Comparison of ENCODE assay signal across 17 cellular contexts in the genomic region with DNA sequence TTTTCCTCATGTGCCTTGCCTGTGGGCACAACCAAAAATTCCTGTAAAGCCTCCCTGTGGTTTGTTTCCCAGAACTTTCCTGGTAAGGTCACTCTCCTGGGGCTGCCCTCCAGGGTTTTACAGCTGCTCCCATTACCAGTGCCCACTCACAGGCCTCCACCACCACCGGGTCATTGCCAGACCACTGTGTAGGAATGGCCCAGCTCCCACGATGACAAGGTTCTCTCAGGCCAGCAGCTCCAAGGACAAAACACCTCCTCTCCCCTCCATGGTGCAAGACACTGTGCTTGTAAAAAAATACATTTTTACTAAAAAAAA.
DNase-seq lines count a peak whose midpoint lies in the region; ATAC-seq and TF ChIP-seq lines count a peak whose summit lies in the region.
"Had no signal": no experiment of that assay in that cellular context is flagged by ENCODE, and none has a peak within 500 bp of the region (broad histone marks: within the 10 kb centered on the region; RNA-seq: fewer than 3 reads in every experiment).

No MANE protein-coding gene starts in this region.

- H3K79me2 ChIP-seq in PC-9 (ENCODE audit: low read depth) (no peaks in the 10 kb centered on the region), fibroblast of lung (ENCODE audit: control insufficient read depth, insufficient read depth, low read length) (peaks cover 7% of the 10 kb centered on the region), trophoblast cell (ENCODE audit: control insufficient read depth, insufficient read depth, low read length, poor library complexity) (peaks cover 1% of the 10 kb centered on the region)

- TF ChIP-seq CTCF in PC-9 (conservative IDR thresholded peaks at IDR 0.05), result no peak
- TF ChIP-seq CTCF in fibroblast of lung (conservative IDR thresholded peaks at IDR 0.05 in 1 of 2, IDR thresholded peaks at IDR 0.05 in 1 of 2; ENCODE audit: low read depth in 1 of 2, low read length in 2 of 2), result no peak

- H3K36me3 ChIP-seq in PC-9 (ENCODE audit: low read depth), result no peaks in the 10 kb centered on the region
- H3K36me3 ChIP-seq in fibroblast of lung (ENCODE audit: control insufficient read depth, insufficient read depth, low read length), result no peaks in the 10 kb centered on the region
- H3K36me3 ChIP-seq in trophoblast cell (ENCODE audit: control insufficient read depth in 1 of 2, insufficient read depth in 2 of 2, low read length in 2 of 2), result no peaks in the 10 kb centered on the region
- H3K36me3 ChIP-seq: heart right ventricle, tibial nerve had no signal

- no peak overlapping the region for H3K4ac ChIP-seq in trophoblast cell (ENCODE audit: low read depth, low read length)

- H3K27ac ChIP-seq in PC-9 (peak overlapping the region; percentile 81), fibroblast of lung (ENCODE audit: insufficient read depth, low read length) (peak overlapping the region; percentile 16), trophoblast cell (ENCODE audit: low read depth, low read length) (peak overlapping the region; percentile 48)

- H3K79me1 ChIP-seq in trophoblast cell (ENCODE audit: low read length), result peaks cover 11% of the 10 kb centered on the region

- H4K91ac ChIP-seq in trophoblast cell (ENCODE audit: low read depth, low read length), result no peak overlapping the region

- ATAC-seq in GM19324 (IDR thresholded peaks at IDR 0.05; ENCODE audit: low FRiP score, unreplicated experiment) (no peak), GM18867 (IDR thresholded peaks at IDR 0.05; ENCODE audit: unreplicated experiment) (no peak)
- ATAC-seq: GM23338, heart right ventricle, left ventricle myocardium superior had no signal

- H3K27me3 ChIP-seq in PC-9 (ENCODE audit: insufficient read depth, low read depth) (no peaks in the 10 kb centered on the region), fibroblast of lung (ENCODE audit: control insufficient read depth, insufficient read depth, low read length) (no peaks in the 10 kb centered on the region), trophoblast cell (ENCODE audit: insufficient read depth, low read length) (no peaks in the 10 kb centered on the region)
- H3K27me3 ChIP-seq: heart right ventricle, tibial nerve had no signal

- no peak overlapping the region for H2AFZ ChIP-seq in PC-9
- no peak overlapping the region for H2AFZ ChIP-seq in fibroblast of lung (ENCODE audit: low read length)
- H2AFZ ChIP-seq in trophoblast cell (ENCODE audit: insufficient read depth, low read length, poor library complexity), result no peak overlapping the region

- no peak overlapping the region for H2BK12ac ChIP-seq in trophoblast cell (ENCODE audit: low read length)

- peaks cover 41% of the 10 kb centered on the region for H3K4me1 ChIP-seq in PC-9 (replicated peaks; ENCODE audit: insufficient read depth)
- H3K4me1 ChIP-seq in fibroblast of lung (ENCODE audit: control insufficient read depth, extremely low read depth, insufficient read depth, low read length), result peaks cover 13% of the 10 kb centered on the region
- H3K4me1 ChIP-seq in trophoblast cell (ENCODE audit: control insufficient read depth in 1 of 2, insufficient read depth in 2 of 2, low read length in 2 of 2), result peaks cover 21 to 28% of the 10 kb centered on the region in 2 experiments

- H3K4me3 ChIP-seq in PC-9 (no peak overlapping the region), fibroblast of lung (replicated peaks in 1 of 4; ENCODE audit: control extremely low read depth in 1 of 4, insufficient read depth in 1 of 4, low read depth in 3 of 4, low read length in 4 of 4) (no peak overlapping the region), trophoblast cell (ENCODE audit: low read depth, low read length) (no peak overlapping the region)
- H3K4me3 ChIP-seq: GM23338, heart right ventricle, tibial nerve had no signal

- no CpG with 5 or more reads among the region's 2 CpGs for WGBS in trophoblast cell (ENCODE audit: extremely low coverage, insufficient coverage, insufficient read length)

- POLR2A ChIA-PET in PC-9 (lab: Charles Lee; ENCODE audit: unreplicated experiment), result interaction anchor here (0.7 kb wide), 1 partner anchor 52 kb away, joined by 3 read pairs; no protein-coding TSS in a partner anchor

- H4K12ac ChIP-seq in trophoblast cell (ENCODE audit: low read depth, low read length), result no peak overlapping the region

- peaks cover 28% of the 10 kb centered on the region for H3F3A ChIP-seq in PC-9 (ENCODE audit: insufficient read depth, low read depth)

- CTCF ChIA-PET in PC-9 (lab: Charles Lee), result no interaction called here

- H3K9me2 ChIP-seq in PC-9 (ENCODE audit: insufficient read depth), result no peaks in the 10 kb centered on the region

- no peak overlapping the region for H3K14ac ChIP-seq in trophoblast cell (ENCODE audit: low read length)

- H3K18ac ChIP-seq in trophoblast cell (ENCODE audit: low read length), result no peak overlapping the region

- no peak overlapping the region for H2AK5ac ChIP-seq in trophoblast cell (ENCODE audit: low read length)

- no peak overlapping the region for H3K23ac ChIP-seq in trophoblast cell (ENCODE audit: low read length)

- no peaks in the 10 kb centered on the region for H4K20me1 ChIP-seq in PC-9 (ENCODE audit: insufficient read depth)
- H4K20me1 ChIP-seq in fibroblast of lung (ENCODE audit: control insufficient read depth, extremely low read depth, insufficient read depth, low read length), result no peaks in the 10 kb centered on the region

- no peak overlapping the region for H2BK5ac ChIP-seq in trophoblast cell (ENCODE audit: low read depth, low read length, poor library complexity)

- no peak overlapping the region for H2BK120ac ChIP-seq in trophoblast cell (ENCODE audit: insufficient read depth, low read length, poor library complexity)

- DNase-seq in AG20443 (ENCODE audit: low spot score), result peak; percentile 56
- DNase-seq in PC-9, result no peak
- peak in 1 of 2 donors; percentile 55 for DNase-seq in fibroblast of lung (ENCODE audit: low read depth in 2 of 2)
- no peak for DNase-seq in trophoblast cell
- no peak for DNase-seq in C1 segment of cervical spinal cord (lab: John Stamatoyannopoulos, UW)
- no peak for DNase-seq in GM19240 (ENCODE audit: insufficient read length, low spot score)
- DNase-seq: activated CD4-positive, alpha-beta memory T cell treated with anti-CD3 and anti-CD28 coated beads for 36 hours; activated effector memory CD4-positive, alpha-beta T cell treated with anti-CD3 and anti-CD28 coated beads, Interleukin-2, amount 50 U/mL, for 16 hours; effector memory CD4-positive, alpha-beta T cell; heart right ventricle; left ventricle myocardium superior; NCI-H2227 treated with DMSO at 0.1 percent for 48 hours; T1000 had no signal

- intact Hi-C loops in PC-9 (cut with micrococcal nuclease; ENCODE audit: unreplicated experiment), result loop anchor here (1.0 to 2.0 kb wide), 2 partner anchors 56 to 126 kb away; no protein-coding TSS in a partner anchor

- H3K9me3 ChIP-seq in PC-9 (ENCODE audit: insufficient read depth, low read depth) (no peaks in the 10 kb centered on the region), fibroblast of lung (ENCODE audit: control insufficient read depth, insufficient read depth, low read depth, low read length) (no peaks in the 10 kb centered on the region), trophoblast cell (ENCODE audit: insufficient read depth, low read depth, low read length) (no peaks in the 10 kb centered on the region)
- H3K9me3 ChIP-seq: heart right ventricle, tibial nerve had no signal

- no peak overlapping the region for H3K9ac ChIP-seq in fibroblast of lung (ENCODE audit: insufficient read depth, low read length)
- H3K9ac ChIP-seq in trophoblast cell (ENCODE audit: low read length), result no peak overlapping the region

- peak overlapping the region; percentile 54 for H3K4me2 ChIP-seq in PC-9
- no peak overlapping the region for H3K4me2 ChIP-seq in fibroblast of lung (ENCODE audit: extremely low read depth, insufficient read depth, low read length)
- no peak overlapping the region for H3K4me2 ChIP-seq in trophoblast cell (ENCODE audit: low read length)

- no peak overlapping the region for H4K8ac ChIP-seq in trophoblast cell (ENCODE audit: low read depth, low read length)

- BruUV-seq in PC-9 (replicated peaks; lab: Mats Ljungman, UMichigan), result no TSS peak

Comparison
In these comparisons a context has a peak if more than half of its experiments do, and no peak if none do; other contexts are left out.
1. H3K27ac ChIP-seq: peak in every context shown above with its lines; median percentile 81 in PC-9; 48 in trophoblast cell; 16 in fibroblast of lung.